Comparison of ENCODE assay signal across 1 cellular context in the genomic region with DNA sequence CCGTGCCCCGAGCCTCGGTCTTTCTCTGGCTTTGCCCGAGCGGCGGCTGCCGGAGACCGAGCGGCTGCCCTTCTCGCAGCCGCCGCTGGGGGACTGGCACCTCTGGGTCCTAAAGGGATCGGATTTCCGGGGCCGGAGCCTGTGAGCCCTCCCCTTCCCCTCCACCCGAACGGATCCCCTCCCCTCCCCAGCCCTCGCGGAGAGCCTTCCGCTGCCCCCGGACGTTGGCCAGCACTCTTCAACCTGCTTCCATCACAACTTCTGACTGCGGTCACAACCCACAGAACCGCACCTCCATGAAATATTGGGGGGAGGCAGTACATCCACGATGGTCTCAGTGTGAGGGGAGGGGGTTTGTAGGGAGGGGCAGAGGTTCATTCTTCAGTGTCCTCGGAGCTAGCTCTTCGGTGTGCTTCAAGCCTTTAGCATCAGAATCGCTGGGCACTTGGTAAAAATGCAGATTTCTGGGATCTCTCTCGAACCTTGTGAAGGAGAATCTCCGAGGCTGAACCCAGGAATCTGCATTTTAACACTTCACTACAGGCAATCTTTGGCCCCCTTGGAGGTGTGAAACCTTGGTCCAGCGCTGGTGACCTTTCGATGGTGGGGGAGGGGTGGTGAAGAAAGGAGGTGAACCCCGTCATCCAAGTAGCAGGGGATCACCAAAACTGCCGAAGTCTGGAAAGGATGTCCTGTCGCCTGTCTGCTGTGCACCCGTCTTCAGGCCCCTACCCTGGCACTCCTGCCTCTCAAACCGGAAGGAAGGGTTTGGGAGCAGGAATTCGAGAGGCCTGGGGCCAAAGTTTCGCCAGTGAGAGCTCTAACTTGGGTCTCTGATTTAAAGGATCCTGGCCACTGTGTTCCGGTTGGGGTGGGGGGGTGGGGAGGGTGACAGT.
TF ChIP-seq lines count a peak whose summit lies in the region.

No MANE protein-coding gene starts in this region.

TF ChIP-seq in liver, 16 proteins besides CTCF, POLR2A, EP300 and RAD21 (continued from another document):
- TF ChIP-seq, protein P1, sequence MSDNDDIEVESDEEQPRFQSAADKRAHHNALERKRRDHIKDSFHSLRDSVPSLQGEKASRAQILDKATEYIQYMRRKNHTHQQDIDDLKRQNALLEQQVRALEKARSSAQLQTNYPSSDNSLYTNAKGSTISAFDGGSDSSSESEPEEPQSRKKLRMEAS (IDR thresholded peaks at IDR 0.05), result no peak
